ENCODE assay signal across 8 cellular contexts in genomic region chr6:132530293-132530974, GRCh38. TPM values are rescaled to one million over a fixed set of nuclear protein-coding genes. Genes with fewer than 3 reads are reported as not detected.
DNase-seq lines count a peak whose midpoint lies in the region; ATAC-seq and TF ChIP-seq lines count a peak whose summit lies in the region.

No MANE protein-coding gene starts in this region.

- intact Hi-C loops in heart left ventricle (cut with DNase I) = loop anchor here in 7 of 10 donors (2.0 to 10.0 kb wide), 10 partner anchors 134 to 1394 kb away; partner anchors contain the start of gene SLC18B1 (in 2 of the 7)

- H3K4me3 Mint-ChIP-seq in GM23338 = peak overlapping the region; percentile 62; the same call in 2 of the 3 replicates
- H3K4me3 Mint-ChIP-seq in activated naive CD8-positive, alpha-beta T cell treated with anti-CD3 and anti-CD28 coated beads for 36 hours = peak overlapping the region; percentile 38

- H3K9me2 ChIP-seq in GM23338 (ENCODE audit: insufficient read depth) = no peaks in the 10 kb centered on the region

- H3K27ac ChIP-seq in GM23338 (ENCODE audit: low read depth) = no peak overlapping the region
- no peak overlapping the region for H3K27ac ChIP-seq in SK-N-MC
- no peak overlapping the region for H3K27ac ChIP-seq in heart left ventricle

- WGBS in heart left ventricle, 4 donors = 20 to 30% (median 26%) methylated on average over 9 of the region's 9 CpGs

- no peak overlapping the region for H3K4me2 ChIP-seq in GM23338

- H3K4me1 ChIP-seq in GM23338 (ENCODE audit: insufficient read depth) = no peaks in the 10 kb centered on the region
- no peaks in the 10 kb centered on the region for H3K4me1 ChIP-seq in heart left ventricle

- H3K9ac ChIP-seq in SK-N-MC (ENCODE audit: insufficient read length) = no peak overlapping the region

- DNase-seq in Daoy (ENCODE audit: low read depth) = peak; percentile 63
- peak; percentile 82 for DNase-seq in GM23338 (ENCODE audit: low spot score)
- peak; percentile 70 for DNase-seq in M059J (ENCODE audit: low read depth)
- DNase-seq in SK-N-MC (ENCODE audit: low read depth, low spot score) = peak; percentile 39
- peak; percentile 41 for DNase-seq in activated naive CD8-positive, alpha-beta T cell treated with anti-CD3 and anti-CD28 coated beads for 36 hours
- DNase-seq in heart left ventricle = peak in 4 of 5 donors; percentile 26 to 58 (median 46)
- DNase-seq in renal cortical epithelial cell (ENCODE audit: low read depth) = peak; percentile 66
- DNase-seq in OCI-M2 (lab: John Stamatoyannopoulos, UW; ENCODE audit: unreplicated experiment) = no peak

- ATAC-seq in GM23338 (peak; percentile 84), heart left ventricle (peak in 3 of 4 donors; percentile 44 to 72 (median 71))

- peak overlapping the region; percentile 93 for H3K27ac Mint-ChIP-seq in GM23338
- no peak overlapping the region for H3K27ac Mint-ChIP-seq in activated naive CD8-positive, alpha-beta T cell treated with anti-CD3 and anti-CD28 coated beads for 36 hours

- H3K4me3 ChIP-seq in GM23338 (no peak overlapping the region), SK-N-MC (no peak overlapping the region), heart left ventricle (no peak overlapping the region)

- peak; percentile 81 to 84 for TF ChIP-seq CTCF in GM23338 (conservative IDR thresholded peaks at IDR 0.05; ENCODE audit: low read depth in 2 of 2)
- TF ChIP-seq CTCF in heart left ventricle (IDR thresholded peaks at IDR 0.05) = peak; percentile 74 to 96 (median 86)

- no peaks in the 10 kb centered on the region for H3K36me3 ChIP-seq in GM23338 (ENCODE audit: insufficient read depth)
- H3K36me3 ChIP-seq in SK-N-MC (ENCODE audit: insufficient read depth, low read length) = no peaks in the 10 kb centered on the region
- no peaks in the 10 kb centered on the region for H3K36me3 ChIP-seq in heart left ventricle

- TF ChIP-seq POLR2A in heart left ventricle (IDR thresholded peaks at IDR 0.05) = no peak

- no peaks in the 10 kb centered on the region for H3K9me3 ChIP-seq in SK-N-MC (ENCODE audit: low read depth, low read length)
- peaks cover 0 to 8% (median 0%) of the 10 kb centered on the region in 12 donors for H3K9me3 ChIP-seq in heart left ventricle

- no peaks in the 10 kb centered on the region for H4K20me1 ChIP-seq in GM23338 (replicated peaks; ENCODE audit: insufficient read depth)

- H3F3A ChIP-seq in GM23338 (replicated peaks; ENCODE audit: low read depth) = no peaks in the 10 kb centered on the region

- H3K9me3 Mint-ChIP-seq in GM23338 = peaks cover 15% of the 10 kb centered on the region
- H3K9me3 Mint-ChIP-seq in activated naive CD8-positive, alpha-beta T cell treated with anti-CD3 and anti-CD28 coated beads for 36 hours = peaks cover 2% of the 10 kb centered on the region

- H3K27me3 ChIP-seq in GM23338 (ENCODE audit: insufficient read depth) (no peaks in the 10 kb centered on the region), heart left ventricle (peaks cover 0 to 10% (median 0%) of the 10 kb centered on the region in 9 donors)

- peak overlapping the region; percentile 49; the same call in 1 of the 2 replicates for H2AFZ ChIP-seq in GM23338

- no peaks in the 10 kb centered on the region for H3K79me2 ChIP-seq in GM23338 (replicated peaks; ENCODE audit: insufficient read depth)

- H3K27me3 Mint-ChIP-seq in GM23338 (ENCODE audit: insufficient read depth, low read depth, poor library complexity) = no peaks in the 10 kb centered on the region
- peaks cover 18% of the 10 kb centered on the region for H3K27me3 Mint-ChIP-seq in activated naive CD8-positive, alpha-beta T cell treated with anti-CD3 and anti-CD28 coated beads for 36 hours

- peaks cover 3% of the 10 kb centered on the region; the same call in 1 of the 3 replicates for H3K4me1 Mint-ChIP-seq in GM23338
- peaks cover 1% of the 10 kb centered on the region for H3K4me1 Mint-ChIP-seq in activated naive CD8-positive, alpha-beta T cell treated with anti-CD3 and anti-CD28 coated beads for 36 hours

- peaks cover 7% of the 10 kb centered on the region; the same call in 2 of the 3 replicates for H3K36me3 Mint-ChIP-seq in GM23338 (ENCODE audit: low read depth)
- peaks cover 1% of the 10 kb centered on the region for H3K36me3 Mint-ChIP-seq in activated naive CD8-positive, alpha-beta T cell treated with anti-CD3 and anti-CD28 coated beads for 36 hours

TF ChIP-seq in GM23338, 12 proteins besides CTCF, POLR2A, EP300 and RAD21:
- TF ChIP-seq STAT1 (IDR thresholded peaks at IDR 0.05; ENCODE audit: unreplicated experiment) = no peak

RNA-seq across cellular contexts. Expression of gene TAAR9, which starts 7.6 kb away (rescaled TPM):
- not detected in 2 replicates for total RNA-seq in Daoy (2014; rRNA removed; shearing (Covaris generic))
- not detected in 2 replicates for total RNA-seq in GM23338 (2014; rRNA removed; shearing (Covaris generic))
- polyA plus RNA-seq in GM23338 (2016; fragmentation: Nextera tagmentation; extraction: Ambion mirVana) = not detected in 2 replicates
- total RNA-seq in M059J (2014; rRNA removed; shearing (Covaris generic)) = not detected in 2 replicates
- total RNA-seq in activated naive CD8-positive, alpha-beta T cell treated with anti-CD3 and anti-CD28 coated beads for 36 hours = not detected
- not detected for total RNA-seq in heart left ventricle
- polyA plus RNA-seq in heart left ventricle = not detected
- not detected in 2 replicates for total RNA-seq in renal cortical epithelial cell

RNA-seq across cellular contexts. Expression of gene STX7, which starts 17.5 kb away (rescaled TPM):
- total RNA-seq in Daoy (2014; rRNA removed; shearing (Covaris generic)) = 26.5 and 28.4 TPM in 2 replicates
- 19.6 and 22.4 TPM in 2 replicates for total RNA-seq in GM23338 (2014; rRNA removed; shearing (Covaris generic))
- polyA plus RNA-seq in GM23338 (2016; fragmentation: Nextera tagmentation; extraction: Ambion mirVana) (21.4 and 28.8 TPM in 2 replicates), heart left ventricle (10 to 100 TPM in 1 of 2 donors, 1 to 10 TPM in 1; 6.7 to 25.1 TPM)
- total RNA-seq in M059J (2014; rRNA removed; shearing (Covaris generic)) = 30.5 and 45.7 TPM in 2 replicates
- total RNA-seq in activated naive CD8-positive, alpha-beta T cell treated with anti-CD3 and anti-CD28 coated beads for 36 hours = 10 to 100 TPM; 14.8 to 16.3 TPM
- total RNA-seq in heart left ventricle (10 to 100 TPM; 24.8 to 78.8 (median 56.3) TPM), renal cortical epithelial cell (51.9 and 65.7 TPM in 2 replicates)

RNA-seq across cellular contexts. Expression of gene TAAR8, which starts 22.0 kb away (rescaled TPM):
- total RNA-seq in Daoy (2014; rRNA removed; shearing (Covaris generic)) = not detected in 2 replicates
- total RNA-seq in GM23338 (2014; rRNA removed; shearing (Covaris generic)) = not detected in 2 replicates
- polyA plus RNA-seq in GM23338 (2016; fragmentation: Nextera tagmentation; extraction: Ambion mirVana) (not detected in 2 replicates), heart left ventricle (not detected)
- not detected in 2 replicates for total RNA-seq in M059J (2014; rRNA removed; shearing (Covaris generic))
- not detected for total RNA-seq in activated naive CD8-positive, alpha-beta T cell treated with anti-CD3 and anti-CD28 coated beads for 36 hours
- total RNA-seq in heart left ventricle (not detected), renal cortical epithelial cell (not detected in 2 replicates)

RNA-seq across cellular contexts. Expression of gene TAAR6, which starts 39.7 kb away (rescaled TPM):
- total RNA-seq in Daoy (2014; rRNA removed; shearing (Covaris generic)) = not detected in 2 replicates
- not detected in 2 replicates for total RNA-seq in GM23338 (2014; rRNA removed; shearing (Covaris generic))
- polyA plus RNA-seq in GM23338 (2016; fragmentation: Nextera tagmentation; extraction: Ambion mirVana) = not detected in 2 replicates
- total RNA-seq in M059J (2014; rRNA removed; shearing (Covaris generic)) = not detected in 2 replicates
- not detected for total RNA-seq in activated naive CD8-positive, alpha-beta T cell treated with anti-CD3 and anti-CD28 coated beads for 36 hours
- total RNA-seq in heart left ventricle = not detected
- not detected for polyA plus RNA-seq in heart left ventricle
- total RNA-seq in renal cortical epithelial cell = not detected in 2 replicates

RNA-seq across cellular contexts. Expression of gene TAAR5, which starts 59.1 kb away (rescaled TPM):
- total RNA-seq in Daoy (2014; rRNA removed; shearing (Covaris generic)) = not detected in 2 replicates
- not detected in 2 replicates for total RNA-seq in GM23338 (2014; rRNA removed; shearing (Covaris generic))
- polyA plus RNA-seq in GM23338 (2016; fragmentation: Nextera tagmentation; extraction: Ambion mirVana) (not detected in 2 replicates), heart left ventricle (not detected)
- not detected in 2 replicates for total RNA-seq in M059J (2014; rRNA removed; shearing (Covaris generic))
- total RNA-seq in activated naive CD8-positive, alpha-beta T cell treated with anti-CD3 and anti-CD28 coated beads for 36 hours = not detected
- total RNA-seq in heart left ventricle (not detected), renal cortical epithelial cell (not detected in 2 replicates)
